In the genomic region with DNA sequence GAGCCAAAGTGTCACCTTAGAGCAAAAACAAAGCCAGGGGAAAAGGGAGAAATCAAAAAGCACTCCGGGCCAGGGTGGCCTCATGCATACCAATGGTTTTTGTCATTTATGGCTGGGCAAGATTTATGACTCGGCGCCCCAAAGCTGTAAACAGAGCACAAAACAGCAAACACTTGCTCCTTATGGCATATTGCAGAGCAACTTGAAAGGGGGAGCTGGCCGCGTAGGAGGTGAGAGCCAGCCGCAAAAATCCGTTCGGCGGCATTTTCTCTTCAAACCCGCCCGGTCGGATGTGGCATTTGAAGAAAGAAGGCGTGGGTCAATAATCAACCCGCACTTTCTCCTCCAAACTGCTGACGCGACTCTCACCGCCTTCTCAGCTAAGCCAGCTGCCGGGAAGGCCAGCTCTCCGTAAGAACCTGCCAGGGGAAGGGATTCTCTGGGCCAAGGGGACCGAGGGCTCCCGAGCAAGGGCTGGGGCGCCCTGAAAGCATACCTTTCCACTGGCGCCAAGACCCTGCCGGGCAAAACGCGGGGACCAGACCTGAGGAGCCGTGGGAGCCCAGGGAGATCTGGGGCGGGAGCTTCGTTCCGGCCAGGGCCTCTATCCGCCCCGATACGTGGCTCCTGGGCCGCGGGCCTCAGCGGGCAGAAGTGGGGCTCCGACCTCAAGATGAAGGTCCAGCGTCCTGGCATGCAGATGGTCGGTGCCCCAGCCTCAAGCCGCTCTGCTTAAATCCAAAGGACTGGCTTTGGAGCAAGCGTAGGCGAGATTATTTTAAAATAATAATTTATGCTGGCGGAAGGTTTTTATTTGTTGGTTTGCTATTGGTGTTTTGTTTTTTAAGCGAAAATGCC, we compare ENCODE assay signal across 7 cellular contexts. TPM values are rescaled to one million over a fixed set of nuclear protein-coding genes. Genes with fewer than 3 reads are reported as not detected.
DNase-seq lines count a peak whose midpoint lies in the region; ATAC-seq and TF ChIP-seq lines count a peak whose summit lies in the region.
"Had no signal": no experiment of that assay in that cellular context is flagged by ENCODE, and none has a peak within 500 bp of the region (broad histone marks: within the 10 kb centered on the region; RNA-seq: fewer than 3 reads in every experiment).

No MANE protein-coding gene starts in this region.

- H3K27me3 ChIP-seq in HCT116 (ENCODE audit: insufficient read depth, low read length) (peaks cover 10% of the 10 kb centered on the region; the same call in 1 of the 2 replicates), parathyroid adenoma (ENCODE audit: control insufficient read depth, insufficient read depth, low read length) (no peaks in the 10 kb centered on the region)

- POLR2A ChIA-PET in HCT116 (lab: Charles Lee) = interaction anchor here (0.8 to 2.4 kb wide), 7 partner anchors 10 to 251 kb away, joined by 3 to 8 read pairs (median 4); a partner anchor contains a TSS

- RAD21 ChIA-PET in HCT116 (lab: Charles Lee; ENCODE audit: low non-redundant PET in 1 of 2, low total read pairs in 2 of 2, uncharacterized antibody in 2 of 2, unreplicated experiment in 2 of 2) = interaction anchor here (0.6 to 1.2 kb wide), 4 partner anchors 19 to 57 kb away, joined by 3 to 4 read pairs (median 4); a partner anchor contains a TSS

- TF ChIP-seq POLR2A in HCT116 (IDR thresholded peaks at IDR 0.05; ENCODE audit: borderline replicate concordance, extremely low read depth, insufficient read depth, insufficient read length) = no peak

- H3K79me2 ChIP-seq in HCT116 (ENCODE audit: insufficient read depth, low read length) (peaks cover 20% of the 10 kb centered on the region), parathyroid adenoma (no peaks in the 10 kb centered on the region)

- H3K4me1 ChIP-seq in HCT116 (ENCODE audit: control insufficient read depth in 1 of 2, insufficient read depth in 2 of 2, low read length in 2 of 2) (peaks cover 64 to 83% of the 10 kb centered on the region in 2 experiments), parathyroid adenoma (no peaks in the 10 kb centered on the region)

- no peaks in the 10 kb centered on the region for H4K20me1 ChIP-seq in HCT116 (ENCODE audit: insufficient read depth)

- H3K9me3 ChIP-seq in HCT116 (ENCODE audit: control insufficient read depth in 1 of 2, insufficient read depth in 1 of 2, low read depth in 1 of 2, low read length in 2 of 2) (no peaks in the 10 kb centered on the region), parathyroid adenoma (ENCODE audit: control insufficient read depth, low read length) (no peaks in the 10 kb centered on the region)

- H3K27ac ChIP-seq in HCT116 (ENCODE audit: low read depth, low read length) (peak overlapping the region; percentile 87), coronary artery (peak overlapping the region in 1 of 2 donors; percentile 52), parathyroid adenoma (peak overlapping the region; percentile 43)

- ATAC-seq in HCT116 = peak; percentile 76
- no peak for ATAC-seq in HG02870 (IDR thresholded peaks at IDR 0.05; ENCODE audit: unreplicated experiment)

- intact Hi-C loops in HCT116 (cut with micrococcal nuclease) = loop anchor here (1.0 to 2.0 kb wide), 2 partner anchors 15 to 19 kb away; a partner anchor contains a TSS

- DNase-seq in HCT116 (ENCODE audit: low read depth, low spot score) (peak; percentile 96), coronary artery (ENCODE audit: low spot score) (peak; percentile 52), mesenteric fat pad (ENCODE audit: low spot score) (no peak), DMS153 treated with DMSO at 0.1 percent for 48 hours (lab: John Stamatoyannopoulos, UW; ENCODE audit: unreplicated experiment) (no peak)
- DNase-seq: NCI-H2029 treated with DMSO at 0.1 percent for 48 hours had no signal

- TF ChIP-seq CTCF in HCT116 (IDR thresholded peaks at IDR 0.05 in 2 of 3, conservative IDR thresholded peaks at IDR 0.05 in 1 of 3; ENCODE audit: borderline replicate concordance in 1 of 3, insufficient read depth in 1 of 3, low read depth in 2 of 3, low read length in 2 of 3) = no peak
- TF ChIP-seq CTCF in coronary artery (IDR thresholded peaks at IDR 0.05) = no peak
- TF ChIP-seq CTCF in parathyroid adenoma (IDR thresholded peaks at IDR 0.05) = no peak

- H3K4me3 ChIP-seq in HCT116 (replicated peaks in 1 of 2; ENCODE audit: low read depth in 1 of 2, low read length in 2 of 2) (peak overlapping the region; percentile 47 to 60), coronary artery (peak overlapping the region; percentile 46), parathyroid adenoma (ENCODE audit: low read depth, low read length) (peak overlapping the region; percentile 75)

- CTCF ChIA-PET in HCT116 (lab: Charles Lee) = interaction anchor here (0.7 to 1.1 kb wide), 2 partner anchors 20 to 35 kb away, joined by 3 read pairs; no protein-coding TSS in a partner anchor

- H3K36me3 ChIP-seq in HCT116 (ENCODE audit: control insufficient read depth in 1 of 2, insufficient read depth in 2 of 2, low read length in 2 of 2) (no peaks in the 10 kb centered on the region), parathyroid adenoma (ENCODE audit: control insufficient read depth, insufficient read depth, low read length) (no peaks in the 10 kb centered on the region)

- H2AFZ ChIP-seq in HCT116 (ENCODE audit: low read depth, low read length, poor library complexity, severe bottlenecking) = no peak overlapping the region
- no peak overlapping the region for H2AFZ ChIP-seq in parathyroid adenoma

- peak; percentile 43 for TF ChIP-seq RAD21 in HCT116 (IDR thresholded peaks at IDR 0.05; ENCODE audit: low read depth)

- no TSS peak for BruUV-seq in HCT116 (replicated peaks; lab: Mats Ljungman, UMichigan)

- peak overlapping the region; percentile 72 for H3K9ac ChIP-seq in HCT116 (ENCODE audit: low read length)
- H3K9ac ChIP-seq in parathyroid adenoma = no peak overlapping the region

- H3K9me2 ChIP-seq in HCT116 (ENCODE audit: insufficient read depth) = no peaks in the 10 kb centered on the region

- peak overlapping the region; percentile 92 for H3K4me2 ChIP-seq in HCT116 (ENCODE audit: low read length)
- peak overlapping the region; percentile 72 for H3K4me2 ChIP-seq in parathyroid adenoma (ENCODE audit: low read length)

TF ChIP-seq in HCT116, 20 proteins besides CTCF, POLR2A, EP300 and RAD21 (continues in another document):
- TF ChIP-seq CBX3 (IDR thresholded peaks at IDR 0.05; ENCODE audit: low read depth) (peak; percentile 93), ZNF274 (IDR thresholded peaks at IDR 0.05; ENCODE audit: low read depth, low read length) (no peak), SRF (IDR thresholded peaks at IDR 0.05; ENCODE audit: low read depth) (peak; percentile 87), FOSL1 (IDR thresholded peaks at IDR 0.05; ENCODE audit: low read depth) (peak; percentile 74), POLR2AphosphoS5 (IDR thresholded peaks at IDR 0.05; ENCODE audit: low read depth, low read length) (peak; percentile 72), TCF7L2 (IDR thresholded peaks at IDR 0.05; ENCODE audit: borderline replicate concordance, extremely low read depth, insufficient read depth, insufficient read length) (peak; percentile 99), JUND (IDR thresholded peaks at IDR 0.05) (peak; percentile 91), CEBPB (IDR thresholded peaks at IDR 0.05; ENCODE audit: low read depth) (peak; percentile 95), ELF1 (IDR thresholded peaks at IDR 0.05; ENCODE audit: borderline replicate concordance, low read depth) (no peak), EZH2phosphoT487 (IDR thresholded peaks at IDR 0.05; ENCODE audit: borderline replicate concordance) (no peak), YY1 (IDR thresholded peaks at IDR 0.05; ENCODE audit: extremely low read depth, insufficient replicate concordance, low read depth, low read length) (no peak), ZFX (IDR thresholded peaks at IDR 0.05) (no peak; the same call in 1 of the 2 replicates), SP1 (IDR thresholded peaks at IDR 0.05; ENCODE audit: low read depth) (peak; percentile 93)
- TF ChIP-seq, protein P1, sequence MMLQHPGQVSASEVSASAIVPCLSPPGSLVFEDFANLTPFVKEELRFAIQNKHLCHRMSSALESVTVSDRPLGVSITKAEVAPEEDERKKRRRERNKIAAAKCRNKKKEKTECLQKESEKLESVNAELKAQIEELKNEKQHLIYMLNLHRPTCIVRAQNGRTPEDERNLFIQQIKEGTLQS (IDR thresholded peaks at IDR 0.05) = no peak; the same call in 1 of the 2 replicates
- TF ChIP-seq, protein P2, sequence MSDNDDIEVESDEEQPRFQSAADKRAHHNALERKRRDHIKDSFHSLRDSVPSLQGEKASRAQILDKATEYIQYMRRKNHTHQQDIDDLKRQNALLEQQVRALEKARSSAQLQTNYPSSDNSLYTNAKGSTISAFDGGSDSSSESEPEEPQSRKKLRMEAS (IDR thresholded peaks at IDR 0.05) = peak; percentile 74
- TF ChIP-seq, protein P3, sequence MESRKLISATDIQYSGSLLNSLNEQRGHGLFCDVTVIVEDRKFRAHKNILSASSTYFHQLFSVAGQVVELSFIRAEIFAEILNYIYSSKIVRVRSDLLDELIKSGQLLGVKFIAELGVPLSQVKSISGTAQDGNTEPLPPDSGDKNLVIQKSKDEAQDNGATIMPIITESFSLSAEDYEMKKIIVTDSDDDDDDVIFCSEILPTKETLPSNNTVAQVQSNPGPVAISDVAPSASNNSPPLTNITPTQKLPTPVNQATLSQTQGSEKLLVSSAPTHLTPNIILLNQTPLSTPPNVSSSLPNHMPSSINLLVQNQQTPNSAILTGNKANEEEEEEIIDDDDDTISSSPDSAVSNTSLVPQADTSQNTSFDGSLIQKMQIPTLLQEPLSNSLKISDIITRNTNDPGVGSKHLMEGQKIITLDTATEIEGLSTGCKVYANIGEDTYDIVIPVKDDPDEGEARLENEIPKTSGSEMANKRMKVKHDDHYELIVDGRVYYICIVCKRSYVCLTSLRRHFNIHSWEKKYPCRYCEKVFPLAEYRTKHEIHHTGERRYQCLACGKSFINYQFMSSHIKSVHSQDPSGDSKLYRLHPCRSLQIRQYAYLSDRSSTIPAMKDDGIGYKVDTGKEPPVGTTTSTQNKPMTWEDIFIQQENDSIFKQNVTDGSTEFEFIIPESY (IDR thresholded peaks at IDR 0.05; ENCODE audit: extremely low read depth, insufficient replicate concordance, low read length) = no peak

RNA-seq across cellular contexts. Expression of a gene that starts 12.9 kb away (rescaled TPM):
- 0.57 TPM for total RNA-seq in HCT116 (2021; ENCODE audit: unreplicated experiment)
- 0.26 and 0.31 TPM in 2 replicates for polyA plus RNA-seq in HCT116 (2012)
- total RNA-seq in mesenteric fat pad = 1.2 TPM

RNA-seq across cellular contexts. Expression of a gene that starts 15.2 kb away (rescaled TPM):
- total RNA-seq in HCT116 (2021; ENCODE audit: unreplicated experiment) (2.0 TPM), mesenteric fat pad (4.0 TPM)
- 1.5 and 1.8 TPM in 2 replicates for polyA plus RNA-seq in HCT116 (2012)

RNA-seq across cellular contexts. Expression of a gene that starts 19.6 kb away (rescaled TPM):
- total RNA-seq in HCT116 (2021; ENCODE audit: unreplicated experiment) (2.8 TPM), mesenteric fat pad (1.3 TPM)
- polyA plus RNA-seq in HCT116 (2012) = 1.1 and 1.5 TPM in 2 replicates

RNA-seq across cellular contexts. Expression of a gene that starts 28.1 kb away (rescaled TPM):
- total RNA-seq in HCT116 (2021; ENCODE audit: unreplicated experiment) (6.7 TPM), mesenteric fat pad (15.3 TPM)
- polyA plus RNA-seq in HCT116 (2012) = 3.2 and 7.2 TPM in 2 replicates

RNA-seq across cellular contexts. Expression of a gene that starts 32.2 kb away (rescaled TPM):
- total RNA-seq in HCT116 (2021; ENCODE audit: unreplicated experiment) (12.7 TPM), mesenteric fat pad (3.1 TPM)
- polyA plus RNA-seq in HCT116 (2012) = 3.9 and 4.9 TPM in 2 replicates

Comparison
In these comparisons a context has a peak if more than half of its experiments do, and no peak if none do; other contexts are left out.
1. DNase-seq: peak in HCT116 (single experiment) and coronary artery (single experiment); none in mesenteric fat pad (single experiment) and DMS153 treated with DMSO at 0.1 percent for 48 hours (single experiment).
2. Peak in every context shown above with its lines, with median percentiles within 50 percentile points of each other: H3K4me3 ChIP-seq.